22 cellular contexts compared by ENCODE assay signal in the genomic region with DNA sequence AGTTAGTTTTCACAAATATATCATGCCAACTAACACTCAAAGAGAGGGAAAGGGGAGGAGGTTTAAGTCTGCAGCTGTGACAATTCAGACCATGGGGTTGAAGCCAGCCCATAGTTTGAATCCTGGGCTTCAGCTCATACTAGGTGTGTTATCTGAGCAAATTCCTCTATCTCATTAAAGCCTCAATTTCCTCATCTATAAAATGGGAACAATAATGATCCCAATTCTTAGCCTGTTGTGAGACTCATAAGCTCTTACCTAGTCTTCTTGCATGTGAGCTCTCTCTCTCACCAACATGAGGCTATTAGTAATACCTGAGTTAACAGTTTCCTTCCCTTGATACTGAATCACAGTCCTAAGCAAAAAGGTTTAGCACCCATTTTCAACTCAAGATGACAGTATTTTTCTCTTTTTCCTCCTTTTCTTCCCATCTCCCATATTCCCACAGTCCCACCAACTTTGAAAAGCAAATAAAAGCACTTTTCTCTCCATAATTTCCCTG. TPM values are rescaled to one million over a fixed set of nuclear protein-coding genes. Genes with fewer than 3 reads are reported as not detected.
DNase-seq lines count a peak whose midpoint lies in the region; ATAC-seq, FAIRE-seq and TF ChIP-seq lines count a peak whose summit lies in the region.
"Had no signal": no experiment of that assay in that cellular context is flagged by ENCODE, and none has a peak within 500 bp of the region (broad histone marks: within the 10 kb centered on the region; RNA-seq: fewer than 3 reads in every experiment).

No MANE protein-coding gene starts in this region.

- H3K4me2 ChIP-seq in GM12878 (ENCODE audit: control insufficient read depth, insufficient read depth): no peak overlapping the region
- H3K4me2 ChIP-seq: PC-9 had no signal

- RAD21 ChIA-PET in GM12878 (lab: Charles Lee; ENCODE audit: unreplicated experiment): no interaction called here

- H3K27ac Mint-ChIP-seq in activated T-cell treated with anti-CD3 and anti-CD28 coated beads, Interleukin-2, amount 50 U/mL, for 24 hours: peak overlapping the region; percentile 16
- peak overlapping the region; percentile 4 for H3K27ac Mint-ChIP-seq in CD8-positive, alpha-beta T cell
- peak overlapping the region in 5 of 9 donors; percentile 14 to 81 (median 44) for H3K27ac Mint-ChIP-seq in naive thymus-derived CD4-positive, alpha-beta T cell

- no peak for DNase-seq in activated T-cell treated with anti-CD3 and anti-CD28 coated beads, Interleukin-2, amount 50 U/mL, for 24 hours
- no peak for DNase-seq in activated T-cell treated with anti-CD3 and anti-CD28 coated beads for 4 hours
- no peak for DNase-seq in CD8-positive, alpha-beta T cell
- no peak for DNase-seq in GM12878 (ENCODE audit: low read depth, low spot score)
- DNase-seq in naive thymus-derived CD4-positive, alpha-beta T cell: no peak
- no peak for DNase-seq in NCI-H2171 treated with DMSO at 0.1 percent for 48 hours (lab: John Stamatoyannopoulos, UW)
- no peak for DNase-seq in 8988T
- DNase-seq: EL, GM23248, KBM-7, NCI-H1092, NCI-H1436 treated with DMSO at 0.1 percent for 48 hours, NCI-H1930, NCI-H510A, SHP77 treated with DMSO at 0.1 percent for 48 hours had no signal

- ATAC-seq in CD8-positive, alpha-beta T cell: no peak
- ATAC-seq in GM12878: 0 out of 3 replicates have a peak, but pooled peaks have one; percentile 34
- ATAC-seq in naive thymus-derived CD4-positive, alpha-beta T cell: no peak
- no peak for ATAC-seq in GM21737 (IDR thresholded peaks at IDR 0.05; ENCODE audit: unreplicated experiment)

- H3K4me3 ChIP-seq in CD8-positive, alpha-beta T cell (ENCODE audit: low read depth, low read length): no peak overlapping the region
- no peak overlapping the region for H3K4me3 ChIP-seq in GM12878
- H3K4me3 ChIP-seq in naive thymus-derived CD4-positive, alpha-beta T cell (ENCODE audit: low read length): no peak overlapping the region
- H3K4me3 ChIP-seq: GM23248, HAP-1, PC-9, SK-N-MC had no signal

- no peak for FAIRE-seq in GM12878 (lab: Jason Lieb, UNC)
- FAIRE-seq: A204.1 had no signal

- peaks cover 17% of the 10 kb centered on the region for H3K4me1 ChIP-seq in CD8-positive, alpha-beta T cell (ENCODE audit: insufficient read depth, low read length)
- no peaks in the 10 kb centered on the region for H3K4me1 ChIP-seq in GM12878 (ENCODE audit: control insufficient read depth, insufficient read depth, low read length)
- peaks cover 0 to 13% of the 10 kb centered on the region in 2 donors for H3K4me1 ChIP-seq in naive thymus-derived CD4-positive, alpha-beta T cell (ENCODE audit: control insufficient read depth in 2 of 2, insufficient read depth in 2 of 2, low read length in 2 of 2)

- no peaks in the 10 kb centered on the region for H3K9me3 Mint-ChIP-seq in activated T-cell treated with anti-CD3 and anti-CD28 coated beads, Interleukin-2, amount 50 U/mL, for 24 hours
- no peaks in the 10 kb centered on the region for H3K9me3 Mint-ChIP-seq in CD8-positive, alpha-beta T cell
- peaks cover 0 to 8% (median 0%) of the 10 kb centered on the region in 11 donors for H3K9me3 Mint-ChIP-seq in naive thymus-derived CD4-positive, alpha-beta T cell

- H2AFZ ChIP-seq in GM12878 (ENCODE audit: control insufficient read depth, low read depth, low read length): no peak overlapping the region
- H2AFZ ChIP-seq: GM23248, PC-9 had no signal

- H3K27me3 Mint-ChIP-seq in activated T-cell treated with anti-CD3 and anti-CD28 coated beads, Interleukin-2, amount 50 U/mL, for 24 hours: no peaks in the 10 kb centered on the region
- no peaks in the 10 kb centered on the region for H3K27me3 Mint-ChIP-seq in CD8-positive, alpha-beta T cell (ENCODE audit: low read depth)
- H3K27me3 Mint-ChIP-seq in naive thymus-derived CD4-positive, alpha-beta T cell: no peaks in the 10 kb centered on the region

- no peak for TF ChIP-seq EP300 in GM12878 (IDR thresholded peaks at IDR 0.05; ENCODE audit: borderline replicate concordance in 1 of 2, control insufficient read depth in 1 of 2, low read depth in 2 of 2, low read length in 2 of 2)

- peaks cover 58% of the 10 kb centered on the region for H3K36me3 Mint-ChIP-seq in activated T-cell treated with anti-CD3 and anti-CD28 coated beads, Interleukin-2, amount 50 U/mL, for 24 hours (ENCODE audit: low read depth)
- H3K36me3 Mint-ChIP-seq in CD8-positive, alpha-beta T cell: peaks cover 44% of the 10 kb centered on the region
- peaks cover 15 to 28% (median 23%) of the 10 kb centered on the region in 5 donors for H3K36me3 Mint-ChIP-seq in naive thymus-derived CD4-positive, alpha-beta T cell

- TF ChIP-seq POLR2A in GM12878 (IDR thresholded peaks at IDR 0.05; ENCODE audit: low read depth, low read length): no peak

- H3K36me3 ChIP-seq in CD8-positive, alpha-beta T cell (ENCODE audit: insufficient read depth, low read length): peaks cover 5% of the 10 kb centered on the region
- peaks cover 0 to 2% of the 10 kb centered on the region in 2 experiments; a peak in 2 of 4 replicates for H3K36me3 ChIP-seq in GM12878 (ENCODE audit: control insufficient read depth in 2 of 2, insufficient read depth in 2 of 2, low read length in 1 of 2)
- peaks cover 0 to 23% (median 0%) of the 10 kb centered on the region in 3 experiments for H3K36me3 ChIP-seq in naive thymus-derived CD4-positive, alpha-beta T cell (ENCODE audit: control insufficient read depth in 2 of 3, insufficient read depth in 3 of 3, low read length in 3 of 3)

- H3K4me1 Mint-ChIP-seq in activated T-cell treated with anti-CD3 and anti-CD28 coated beads, Interleukin-2, amount 50 U/mL, for 24 hours (ENCODE audit: low read depth): peaks cover 64% of the 10 kb centered on the region
- H3K4me1 Mint-ChIP-seq in CD8-positive, alpha-beta T cell (ENCODE audit: low read depth): peaks cover 63% of the 10 kb centered on the region
- peaks cover 25 to 87% (median 76%) of the 10 kb centered on the region in 7 donors for H3K4me1 Mint-ChIP-seq in naive thymus-derived CD4-positive, alpha-beta T cell

- no peak overlapping the region for H3K9ac ChIP-seq in GM12878 (ENCODE audit: control insufficient read depth, insufficient read depth, low read length)
- H3K9ac ChIP-seq: GM23248 had no signal

- POLR2A ChIA-PET in CD8-positive, alpha-beta T cell (lab: Charles Lee): no interaction called here
- POLR2A ChIA-PET in GM12878 (lab: Charles Lee): no interaction called here
- POLR2A ChIA-PET in naive thymus-derived CD4-positive, alpha-beta T cell (lab: Charles Lee): interaction anchor here (1.1 kb wide), 1 partner anchor 50 kb away, joined by 4 read pairs; the partner anchor contains the start of gene NUDCD3

- no peaks in the 10 kb centered on the region for H3K27me3 ChIP-seq in CD8-positive, alpha-beta T cell (ENCODE audit: insufficient read depth, low read length)
- H3K27me3 ChIP-seq in GM12878 (replicated peaks in 1 of 2; ENCODE audit: control insufficient read depth in 2 of 2, insufficient read depth in 2 of 2, low read length in 1 of 2): no peaks in the 10 kb centered on the region
- H3K27me3 ChIP-seq in naive thymus-derived CD4-positive, alpha-beta T cell (ENCODE audit: control insufficient read depth in 2 of 2, insufficient read depth in 2 of 2, low read length in 2 of 2): no peaks in the 10 kb centered on the region

- no peak overlapping the region for H3K4me3 Mint-ChIP-seq in activated T-cell treated with anti-CD3 and anti-CD28 coated beads, Interleukin-2, amount 50 U/mL, for 24 hours
- no peak overlapping the region for H3K4me3 Mint-ChIP-seq in CD8-positive, alpha-beta T cell
- no peak overlapping the region for H3K4me3 Mint-ChIP-seq in naive thymus-derived CD4-positive, alpha-beta T cell

- no peaks in the 10 kb centered on the region for H4K20me1 ChIP-seq in GM12878 (ENCODE audit: control insufficient read depth, insufficient read depth)

- no peak for TF ChIP-seq RAD21 in GM12878 (IDR thresholded peaks at IDR 0.05; ENCODE audit: insufficient read depth, low read depth, low read length)

- intact Hi-C loops in CD8-positive, alpha-beta T cell (cut with DNase I, micrococcal nuclease): no loop called here
- intact Hi-C loops in GM12878 (cut with micrococcal nuclease; ENCODE audit: unreplicated experiment): no loop called here
- intact Hi-C loops in naive thymus-derived CD4-positive, alpha-beta T cell (cut with micrococcal nuclease): loop anchor here in 1 of 2 donors (2.0 kb wide), 1 partner anchor 16 kb away; no protein-coding TSS in a partner anchor

- in situ Hi-C loops in GM12878 (cut with MboI): no loop called here

- H3K9me3 ChIP-seq in CD8-positive, alpha-beta T cell (ENCODE audit: low read length): no peaks in the 10 kb centered on the region
- H3K9me3 ChIP-seq in GM12878 (replicated peaks; ENCODE audit: control insufficient read depth, insufficient read depth, low read length): no peaks in the 10 kb centered on the region
- H3K9me3 ChIP-seq in naive thymus-derived CD4-positive, alpha-beta T cell (ENCODE audit: control insufficient read depth in 2 of 3, low read length in 3 of 3): no peaks in the 10 kb centered on the region
- H3K9me3 ChIP-seq: HAP-1 had no signal

- H3K79me2 ChIP-seq in GM12878 (ENCODE audit: control insufficient read depth, insufficient read depth, low read length): peaks cover 2% of the 10 kb centered on the region; the same call in 1 of the 2 replicates

- CTCF ChIA-PET in CD8-positive, alpha-beta T cell (lab: Charles Lee): interaction anchor here (1.0 kb wide), 1 partner anchor 9 kb away, joined by 4 read pairs; no protein-coding TSS in a partner anchor
- CTCF ChIA-PET in GM12878 (lab: Yijun Ruan, JAX): interaction anchor here (0.9 kb wide), 1 partner anchor 200 kb away, joined by 3 read pairs; no protein-coding TSS in a partner anchor
- CTCF ChIA-PET in naive thymus-derived CD4-positive, alpha-beta T cell (lab: Charles Lee): no interaction called here

- no peak overlapping the region for H3K27ac ChIP-seq in CD8-positive, alpha-beta T cell (ENCODE audit: low read depth, low read length)
- H3K27ac ChIP-seq in GM12878 (ENCODE audit: control insufficient read depth, insufficient read depth): no peak overlapping the region
- no peak overlapping the region for H3K27ac ChIP-seq in naive thymus-derived CD4-positive, alpha-beta T cell (ENCODE audit: low read depth, low read length)
- H3K27ac ChIP-seq: C4-2B, GM23248, PC-9, RWPE1, SK-N-MC had no signal

- TF ChIP-seq CTCF in CD8-positive, alpha-beta T cell (IDR thresholded peaks at IDR 0.05): no peak
- no peak for TF ChIP-seq CTCF in GM12878 (IDR thresholded peaks at IDR 0.05 in 2 of 3, conservative IDR thresholded peaks at IDR 0.05 in 1 of 3; ENCODE audit: control insufficient read depth in 2 of 3, extremely low read depth in 1 of 3, insufficient read depth in 1 of 3, low read depth in 3 of 3, low read length in 3 of 3)

- SMC1A ChIA-PET in GM12878 (lab: Charles Lee; ENCODE audit: uncharacterized antibody, unreplicated experiment): interaction anchor here (0.6 to 1.3 kb wide), 3 partner anchors 8 to 557 kb away, joined by 3 to 4 read pairs (median 3); no protein-coding TSS in a partner anchor

- no TSS peak for BruUV-seq in GM12878 (replicated peaks; lab: Mats Ljungman, UMichigan)

RNA-seq across cellular contexts. Expression of gene NUDCD3, which starts 49.8 kb away (rescaled TPM):
- 10 to 100 TPM; 40.6 to 45.9 TPM for total RNA-seq in CD8-positive, alpha-beta T cell
- total RNA-seq in GM12878 (2013; cell fraction: nucleolus; rRNA removed): 53.2 and 61.8 TPM in 2 replicates
- 41.1 and 53.0 TPM in 2 replicates for total RNA-seq in GM12878 (2014; rRNA removed)
- total RNA-seq in GM12878 (2014; rRNA removed; fragmentation: Illumina TruSeq; extraction: Trizol): 29.1 and 35.4 TPM in 2 replicates
- 89.8 and 92.3 TPM in 2 replicates for total RNA-seq in GM12878 (2021)
- 18.3 TPM for polyA plus RNA-seq in GM12878 (2011; ENCODE audit: low read depth)
- polyA plus RNA-seq in GM12878 (2011; rRNA removed): 46.6 and 54.4 TPM in 2 replicates
- 68.6 and 84.4 TPM in 2 replicates for polyA plus RNA-seq in GM12878 (2011; cell fraction: cytosol; rRNA removed)
- polyA plus RNA-seq in GM12878 (2011; cell fraction: nucleus; rRNA removed): 88.9 and 94.6 TPM in 2 replicates
- polyA plus RNA-seq in GM12878 (2012): 33.3 and 42.2 TPM in 2 replicates
- polyA plus RNA-seq in GM12878 (2014; fragmentation: Illumina TruSeq; extraction: Trizol): 42.9 and 49.8 TPM in 2 replicates
- polyA plus RNA-seq in GM12878 (2014; fragmentation: Nextera tagmentation; extraction: Ambion mirVana): 10 to 100 TPM; 25.0 to 30.7 TPM
- 43.1 and 47.0 TPM in 2 replicates for polyA plus RNA-seq in GM12878 (2014; rRNA removed)
- polyA plus RNA-seq in GM12878 (2016; fragmentation: Nextera tagmentation; extraction: Ambion mirVana): 10 to 100 TPM; 75.2 to 77.4 TPM
- polyA minus RNA-seq in GM12878 (2011; rRNA and poly(A)+ RNA removed): 105 and 108 TPM in 2 replicates
- 25.3 and 27.0 TPM in 2 replicates for polyA minus RNA-seq in GM12878 (2011; cell fraction: cytosol; rRNA and poly(A)+ RNA removed)
- polyA minus RNA-seq in GM12878 (2011; cell fraction: nucleus; rRNA and poly(A)+ RNA removed): 26.2 and 44.8 TPM in 2 replicates
- total RNA-seq in naive thymus-derived CD4-positive, alpha-beta T cell: 100 to 1,000 TPM in 2 of 5 experiments, 10 to 100 TPM in 3; 79.4 to 117 (median 91.0) TPM
- 10 to 100 TPM; 51.5 to 55.6 TPM for polyA plus RNA-seq in naive thymus-derived CD4-positive, alpha-beta T cell
